ENCODE assay signal across 21 cellular contexts in the genomic region with DNA sequence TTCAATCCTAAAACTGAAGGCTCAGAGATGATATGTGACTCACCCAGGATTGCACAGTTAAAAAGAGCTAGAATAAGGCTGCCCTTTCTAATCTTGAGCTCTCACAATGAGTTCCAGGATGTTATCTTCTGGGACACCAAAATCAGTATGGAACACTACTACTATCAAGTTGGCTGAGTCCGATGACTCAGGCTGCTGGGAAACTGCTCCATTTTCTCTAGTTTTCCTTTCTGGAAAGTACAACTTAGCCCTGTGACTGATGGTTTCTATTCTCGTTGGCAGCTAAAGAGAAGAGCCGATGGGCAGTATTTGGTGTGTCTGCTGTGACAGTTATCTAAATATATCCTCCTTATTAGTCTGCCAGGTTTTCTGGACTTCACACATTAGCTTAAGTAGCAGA. TPM values are rescaled to one million over a fixed set of nuclear protein-coding genes. Genes with fewer than 3 reads are reported as not detected.
DNase-seq lines count a peak whose midpoint lies in the region; ATAC-seq and TF ChIP-seq lines count a peak whose summit lies in the region.
"Had no signal": no experiment of that assay in that cellular context is flagged by ENCODE, and none has a peak within 500 bp of the region (broad histone marks: within the 10 kb centered on the region; RNA-seq: fewer than 3 reads in every experiment).

No MANE protein-coding gene starts in this region.

- H3K9me3 ChIP-seq in SK-N-SH, result 0 out of 2 replicates have a peak, but pooled peaks cover 7% of the 10 kb centered on the region
- H3K9me3 ChIP-seq in esophagus muscularis mucosa, result no peaks in the 10 kb centered on the region
- no peaks in the 10 kb centered on the region for H3K9me3 ChIP-seq in thoracic aorta
- H3K9me3 ChIP-seq in Karpas-422 (ENCODE audit: low read length), result no peaks in the 10 kb centered on the region

- H3K27me3 ChIP-seq in SK-N-SH (ENCODE audit: insufficient read depth), result no peaks in the 10 kb centered on the region
- no peaks in the 10 kb centered on the region for H3K27me3 ChIP-seq in esophagus muscularis mucosa
- H3K27me3 ChIP-seq in thoracic aorta (replicated peaks; ENCODE audit: insufficient read depth), result no peaks in the 10 kb centered on the region
- no peaks in the 10 kb centered on the region for H3K27me3 ChIP-seq in Karpas-422 (ENCODE audit: low read length)
- H3K27me3 ChIP-seq: transverse colon had no signal

- H2AFZ ChIP-seq in SK-N-SH (ENCODE audit: low read depth) (peak overlapping the region; percentile 90), Karpas-422 (ENCODE audit: low read length) (no peak overlapping the region)
- H2AFZ ChIP-seq: parathyroid adenoma had no signal

- POLR2A ChIA-PET in SK-N-SH (lab: Yijun Ruan, JAX), result no interaction called here

- WGBS in SK-N-SH (ENCODE audit: low lambda C conversion rate), result 13% methylated on average over 3 of the region's 3 CpGs
- WGBS in esophagus muscularis mucosa, result 29% methylated on average over 3 of the region's 3 CpGs

- TF ChIP-seq EP300 in SK-N-SH (IDR thresholded peaks at IDR 0.05; ENCODE audit: borderline replicate concordance in 1 of 2, low read depth in 1 of 2, low read length in 1 of 2), result no peak
- peak; percentile 26 for TF ChIP-seq EP300 in esophagus muscularis mucosa (IDR thresholded peaks at IDR 0.05)

- H3K9ac ChIP-seq in SK-N-SH (peak overlapping the region; percentile 14; the same call in 1 of the 2 replicates), Karpas-422 (ENCODE audit: low read length) (no peak overlapping the region)
- H3K9ac ChIP-seq: parathyroid adenoma had no signal

- H4K20me1 ChIP-seq in SK-N-SH (ENCODE audit: insufficient read depth) (no peaks in the 10 kb centered on the region), Karpas-422 (ENCODE audit: insufficient read depth, low read depth, low read length) (no peaks in the 10 kb centered on the region)

- peaks cover 11% of the 10 kb centered on the region for H3F3A ChIP-seq in SK-N-SH (replicated peaks; ENCODE audit: insufficient read depth)

- H3K4me3 ChIP-seq in SK-N-SH (ENCODE audit: low read depth in 2 of 2, low read length in 1 of 2), result no peak overlapping the region
- no peak overlapping the region for H3K4me3 ChIP-seq in esophagus muscularis mucosa
- no peak overlapping the region for H3K4me3 ChIP-seq in thoracic aorta
- H3K4me3 ChIP-seq in Karpas-422 (ENCODE audit: low read length), result no peak overlapping the region
- H3K4me3 ChIP-seq: transverse colon had no signal

- no peak for TF ChIP-seq CTCF in SK-N-SH (IDR thresholded peaks at IDR 0.05)
- no peak for TF ChIP-seq CTCF in esophagus muscularis mucosa (IDR thresholded peaks at IDR 0.05)
- no peak for TF ChIP-seq CTCF in thoracic aorta (IDR thresholded peaks at IDR 0.05)

- intact Hi-C loops in esophagus muscularis mucosa (cut with DNase I), result no loop called here

- no peaks in the 10 kb centered on the region; the same call in 1 of the 2 replicates for H3K9me2 ChIP-seq in SK-N-SH
- no peaks in the 10 kb centered on the region for H3K9me2 ChIP-seq in Karpas-422 (replicated peaks; ENCODE audit: insufficient read depth, low read length)

- TF ChIP-seq RAD21 in SK-N-SH (IDR thresholded peaks at IDR 0.05; ENCODE audit: low read length), result no peak

- peak overlapping the region; percentile 13 to 82; a peak in 3 of 4 replicates for H3K27ac ChIP-seq in SK-N-SH (ENCODE audit: low read depth in 2 of 2, low read length in 1 of 2)
- peak overlapping the region; percentile 31 to 77 (median 52) for H3K27ac ChIP-seq in esophagus muscularis mucosa (replicated peaks in 1 of 4)
- H3K27ac ChIP-seq in thoracic aorta, result peak overlapping the region; percentile 48 to 64
- no peak overlapping the region for H3K27ac ChIP-seq in Karpas-422 (ENCODE audit: low read length)
- H3K27ac ChIP-seq: parathyroid adenoma had no signal

- H3K36me3 ChIP-seq in SK-N-SH (replicated peaks in 1 of 2; ENCODE audit: control insufficient read depth in 1 of 2, insufficient read depth in 2 of 2, low read length in 1 of 2) (no peaks in the 10 kb centered on the region), esophagus muscularis mucosa (no peaks in the 10 kb centered on the region), thoracic aorta (no peaks in the 10 kb centered on the region), Karpas-422 (ENCODE audit: insufficient read depth, low read length) (no peaks in the 10 kb centered on the region)
- H3K36me3 ChIP-seq: transverse colon had no signal

- H3K4me1 ChIP-seq in SK-N-SH (ENCODE audit: control insufficient read depth in 1 of 2, insufficient read depth in 2 of 2, low read depth in 1 of 2, low read length in 1 of 2) (no peaks in the 10 kb centered on the region), esophagus muscularis mucosa (peaks cover 10 to 34% (median 26%) of the 10 kb centered on the region in 4 donors), thoracic aorta (ENCODE audit: control insufficient read depth in 1 of 2, low read depth in 2 of 2) (peaks cover 0 to 21% of the 10 kb centered on the region in 2 donors), Karpas-422 (ENCODE audit: low read length) (peaks cover 19% of the 10 kb centered on the region)
- H3K4me1 ChIP-seq: parathyroid adenoma had no signal

- DNase-seq in SK-N-SH (no peak), esophagus muscularis mucosa (ENCODE audit: extremely low spot score) (no peak), left lobe of liver (ENCODE audit: low spot score) (no peak), thoracic aorta (ENCODE audit: low spot score) (no peak), Karpas-422 (no peak)
- DNase-seq: activated CD4-positive, alpha-beta T cell treated with anti-CD3 and anti-CD28 coated beads for 36 hours; activated CD8-positive, alpha-beta memory T cell treated with anti-CD3 and anti-CD28 coated beads, Interleukin-2, amount 10 ng/mL, durations not matched to agents 7 days and 5 days; activated effector memory CD4-positive, alpha-beta T cell treated with anti-CD3 and anti-CD28 coated beads, Interleukin-2, amount 50 U/mL, for 16 hours; cortex of kidney; GDM1; hypothalamus; MV-4-11; NCI-H2081; NCI-H526 treated with DMSO at 0.1 percent for 48 hours; small intestine; transverse colon had no signal

- CTCF ChIA-PET in SK-N-SH (lab: Yijun Ruan, JAX), result no interaction called here

- H3K4me2 ChIP-seq in SK-N-SH, result no peak overlapping the region
- no peak overlapping the region for H3K4me2 ChIP-seq in Karpas-422 (ENCODE audit: low read depth, low read length, poor library complexity, severe bottlenecking)

- no peak for TF ChIP-seq POLR2A in esophagus muscularis mucosa (IDR thresholded peaks at IDR 0.05; ENCODE audit: low read depth)

- ATAC-seq in left lobe of liver (peak; percentile 20), thoracic aorta (ENCODE audit: insufficient number of reproducible peaks, low FRiP score, low read depth) (peak; percentile 48), GM18498 (IDR thresholded peaks at IDR 0.05; ENCODE audit: unreplicated experiment) (no peak), GM19463 (IDR thresholded peaks at IDR 0.05; ENCODE audit: unreplicated experiment) (no peak), HG03378 (IDR thresholded peaks at IDR 0.05; ENCODE audit: unreplicated experiment) (no peak)
- ATAC-seq: activated CD4-positive, alpha-beta T cell treated with anti-CD3 and anti-CD28 coated beads for 36 hours; activated CD8-positive, alpha-beta memory T cell treated with anti-CD3 and anti-CD28 coated beads, Interleukin-2, amount 10 ng/mL, durations not matched to agents 7 days and 5 days had no signal

- H3K79me2 ChIP-seq in SK-N-SH (ENCODE audit: insufficient read depth), result no peaks in the 10 kb centered on the region
- no peaks in the 10 kb centered on the region for H3K79me2 ChIP-seq in Karpas-422 (ENCODE audit: low read length)
- H3K79me2 ChIP-seq: parathyroid adenoma had no signal

TF ChIP-seq in SK-N-SH, 30 proteins besides CTCF, POLR2A, EP300 and RAD21:
- TF ChIP-seq RXRA (IDR thresholded peaks at IDR 0.05; ENCODE audit: borderline replicate concordance, low read depth), result no peak
- TF ChIP-seq, protein P1, sequence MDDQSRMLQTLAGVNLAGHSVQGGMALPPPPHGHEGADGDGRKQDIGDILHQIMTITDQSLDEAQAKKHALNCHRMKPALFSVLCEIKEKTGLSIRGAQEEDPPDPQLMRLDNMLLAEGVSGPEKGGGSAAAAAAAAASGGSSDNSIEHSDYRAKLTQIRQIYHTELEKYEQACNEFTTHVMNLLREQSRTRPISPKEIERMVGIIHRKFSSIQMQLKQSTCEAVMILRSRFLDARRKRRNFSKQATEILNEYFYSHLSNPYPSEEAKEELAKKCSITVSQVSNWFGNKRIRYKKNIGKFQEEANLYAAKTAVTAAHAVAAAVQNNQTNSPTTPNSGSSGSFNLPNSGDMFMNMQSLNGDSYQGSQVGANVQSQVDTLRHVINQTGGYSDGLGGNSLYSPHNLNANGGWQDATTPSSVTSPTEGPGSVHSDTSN (IDR thresholded peaks at IDR 0.05), result peak; percentile 38
- TF ChIP-seq FOSL2 (IDR thresholded peaks at IDR 0.05; ENCODE audit: borderline replicate concordance, low read depth), result peak; percentile 43; the same call in 1 of the 2 replicates
- 0 out of 2 replicates have a peak, but pooled peaks have one; percentile 15 for TF ChIP-seq JUND (IDR thresholded peaks at IDR 0.05)
- peak; percentile 34; the same call in 1 of the 2 replicates for TF ChIP-seq TCF12 (IDR thresholded peaks at IDR 0.05)
- TF ChIP-seq SIN3A (IDR thresholded peaks at IDR 0.05; ENCODE audit: borderline replicate concordance, low read depth, low read length), result no peak

RNA-seq across cellular contexts. Expression of a gene that starts 37.9 kb away (rescaled TPM):
- 123 and 150 TPM in 2 replicates for polyA plus RNA-seq in SK-N-SH (2012; rRNA removed)
- polyA plus RNA-seq in SK-N-SH (2012; cell fraction: cytosol; rRNA removed), result 117 and 131 TPM in 2 replicates
- 176 and 191 TPM in 2 replicates for polyA plus RNA-seq in SK-N-SH (2012; cell fraction: nucleus; rRNA removed)
- total RNA-seq in esophagus muscularis mucosa (100 to 1,000 TPM; 295 to 449 (median 378) TPM), left lobe of liver (1.6 TPM), thoracic aorta (100 to 1,000 TPM; 161 to 255 TPM)
- total RNA-seq in Karpas-422 (2014; rRNA removed; shearing (Covaris generic); ENCODE audit: low replicate concordance), result not detected in 2 replicates
- total RNA-seq: OCI-LY7 had no signal

Comparison
In these comparisons a context has a peak if more than half of its experiments do, and no peak if none do; other contexts are left out.
1. ATAC-seq: peak in left lobe of liver (single experiment) and thoracic aorta (single experiment); none in GM18498 (single experiment), GM19463 (single experiment) and HG03378 (single experiment).
2. RNA of a gene that starts 37.9 kb away (total RNA-seq): 295 to 449 TPM in esophagus muscularis mucosa and 161 to 255 TPM in thoracic aorta; 1.6 TPM in left lobe of liver (single experiment) and not detected in Karpas-422; every median in the first group is over 10 times any median in the second.